ENCODE assay signal across 25 cellular contexts in genomic region chr20:62147125-62147524, GRCh38. TPM values are rescaled to one million over a fixed set of nuclear protein-coding genes. Genes with fewer than 3 reads are reported as not detected.
DNase-seq lines count a peak whose midpoint lies in the region; ATAC-seq, FAIRE-seq and TF ChIP-seq lines count a peak whose summit lies in the region.
"Had no signal": no experiment of that assay in that cellular context is flagged by ENCODE, and none has a peak within 500 bp of the region (broad histone marks: within the 10 kb centered on the region; RNA-seq: fewer than 3 reads in every experiment).

No MANE protein-coding gene starts in this region.

- in situ Hi-C loops in HepG2 (cut with HindIII; ENCODE audit: extremely low pct_ligation_motif_present, low pct_unique_long_range_greater_than_20kb) = no loop called here
- in situ Hi-C loops in transverse colon (cut with MboI; ENCODE audit: low pct_ligation_motif_present in 1 of 4, low pct_unique_long_range_greater_than_20kb in 1 of 4, low sequenced_read_pairs in 3 of 4) = loop anchor here in 2 of 4 donors (10.0 kb wide), 2 partner anchors 122 to 132 kb away; no protein-coding TSS in a partner anchor

- 0 out of 2 replicates have a peak, but pooled peaks cover 1% of the 10 kb centered on the region for H3K36me3 ChIP-seq in Caco-2 (ENCODE audit: control insufficient read depth, insufficient read depth, low read length)
- H3K36me3 ChIP-seq in HepG2 (replicated peaks in 1 of 2; ENCODE audit: control insufficient read depth in 1 of 2, insufficient read depth in 2 of 2, low read length in 2 of 2) = peaks cover 1 to 2% of the 10 kb centered on the region in 2 experiments; a peak in 1 of 5 replicates
- H3K36me3 ChIP-seq in neuronal stem cell (replicated peaks in 1 of 2; ENCODE audit: control insufficient read depth in 2 of 2, insufficient read depth in 2 of 2, low read length in 2 of 2) = peaks cover 14 to 42% of the 10 kb centered on the region in 2 donors
- H3K36me3 ChIP-seq in transverse colon = no peaks in the 10 kb centered on the region
- no peaks in the 10 kb centered on the region for H3K36me3 ChIP-seq in psoas muscle (ENCODE audit: insufficient read depth in 1 of 2, low read depth in 1 of 2)
- H3K36me3 ChIP-seq: HAP-1 had no signal

- TF ChIP-seq RAD21 in HepG2 (CRISPR knock-in tag; IDR thresholded peaks at IDR 0.05) = no peak

- H3K27me3 ChIP-seq in Caco-2 (replicated peaks; ENCODE audit: control insufficient read depth, insufficient read depth, low read length) = no peaks in the 10 kb centered on the region
- H3K27me3 ChIP-seq in HepG2 (ENCODE audit: control insufficient read depth in 1 of 2, insufficient read depth in 2 of 2, low read length in 2 of 2) = no peaks in the 10 kb centered on the region; a peak in 1 of 5 replicates
- H3K27me3 ChIP-seq in neuronal stem cell (ENCODE audit: control insufficient read depth in 3 of 3, insufficient read depth in 3 of 3, low read depth in 1 of 3, low read length in 3 of 3) = no peaks in the 10 kb centered on the region
- H3K27me3 ChIP-seq in transverse colon = no peaks in the 10 kb centered on the region
- H3K27me3 ChIP-seq in psoas muscle (ENCODE audit: insufficient read depth in 3 of 3, low read length in 2 of 3) = no peaks in the 10 kb centered on the region
- H3K27me3 ChIP-seq: SJCRH30 had no signal

- no peak overlapping the region for H2BK15ac ChIP-seq in neuronal stem cell (ENCODE audit: low read length)

- H3K9me3 Mint-ChIP-seq in Caco-2 (ENCODE audit: unreplicated experiment) (no peaks in the 10 kb centered on the region), WTC11 (no peaks in the 10 kb centered on the region; the same call in 1 of the 2 replicates)
- no peaks in the 10 kb centered on the region for H3K9me3 Mint-ChIP-seq in stimulated activated memory B cell treated with anti-CD40 and anti-IgM and Interleukin-4, amounts not matched to agents 10 μg/mL and 1 μg/mL and 100 μg/mL, for 72 hours

- peaks cover 48% of the 10 kb centered on the region for H4K20me1 ChIP-seq in HepG2 (ENCODE audit: insufficient read depth, low read length)

- peak overlapping the region; percentile 96 for H3K4me2 ChIP-seq in HepG2 (ENCODE audit: low read depth, low read length)
- H3K4me2 ChIP-seq in neuronal stem cell (ENCODE audit: insufficient read depth, low read length, poor library complexity, severe bottlenecking) = no peak overlapping the region

- TF ChIP-seq CTCF in Caco-2 (IDR thresholded peaks at IDR 0.05; ENCODE audit: insufficient read depth in 1 of 2, low read depth in 1 of 2, low read length in 1 of 2, severe bottlenecking in 1 of 2, unreplicated experiment in 1 of 2) (no peak), WTC11 (IDR thresholded peaks at IDR 0.05) (no peak), HepG2 (CRISPR knock-in tag; IDR thresholded peaks at IDR 0.05) (no peak), transverse colon (IDR thresholded peaks at IDR 0.05) (no peak), psoas muscle (IDR thresholded peaks at IDR 0.05) (no peak)

- H3K4me1 Mint-ChIP-seq in Caco-2 (ENCODE audit: low read depth, unreplicated experiment) (peaks cover 33% of the 10 kb centered on the region), WTC11 (peaks cover 40% of the 10 kb centered on the region)
- H3K4me1 Mint-ChIP-seq in stimulated activated memory B cell treated with anti-CD40 and anti-IgM and Interleukin-4, amounts not matched to agents 10 μg/mL and 1 μg/mL and 100 μg/mL, for 72 hours = peaks cover 46% of the 10 kb centered on the region

- H3K4me3 Mint-ChIP-seq in Caco-2 (ENCODE audit: unreplicated experiment) = no peak overlapping the region
- H3K4me3 Mint-ChIP-seq in WTC11 = no peak overlapping the region
- no peak overlapping the region for H3K4me3 Mint-ChIP-seq in stimulated activated memory B cell treated with anti-CD40 and anti-IgM and Interleukin-4, amounts not matched to agents 10 μg/mL and 1 μg/mL and 100 μg/mL, for 72 hours
- H3K4me3 Mint-ChIP-seq: B cell had no signal

- TF ChIP-seq POLR2A in HepG2 (IDR thresholded peaks at IDR 0.05; ENCODE audit: insufficient read depth in 1 of 2, low read depth in 2 of 2, low read length in 2 of 2) (no peak), transverse colon (IDR thresholded peaks at IDR 0.05) (no peak)

- H3K79me2 ChIP-seq in HepG2 (ENCODE audit: insufficient read depth, low read length) = peaks cover 88% of the 10 kb centered on the region

- no peak overlapping the region for H3K14ac ChIP-seq in neuronal stem cell (ENCODE audit: low read length)

- CTCF ChIA-PET in Caco-2 (lab: Charles Lee) (no interaction called here), WTC11 (lab: Charles Lee) (interaction anchor here (1.6 kb wide), 1 partner anchor 9 kb away, joined by 8 read pairs; no protein-coding TSS in a partner anchor), HepG2 (lab: Yijun Ruan, JAX; ENCODE audit: low intra/inter-chr PET ratio, low total read pairs) (no interaction called here)

- H3K27ac ChIP-seq in HepG2 (ENCODE audit: extremely low read length, insufficient read depth, low read length) (peak overlapping the region; percentile 70), neuronal stem cell (replicated peaks; ENCODE audit: low read length) (no peak overlapping the region), transverse colon (no peak overlapping the region), psoas muscle (no peak overlapping the region)
- H3K27ac ChIP-seq: HL-60, SJCRH30 had no signal

- H2BK120ac ChIP-seq in neuronal stem cell (ENCODE audit: low read depth, low read length) = no peak overlapping the region

- no peak for ATAC-seq in WTC11
- ATAC-seq in HepG2 = no peak
- ATAC-seq in stimulated activated memory B cell treated with anti-CD40 and anti-IgM and Interleukin-4, amounts not matched to agents 10 μg/mL and 1 μg/mL and 100 μg/mL, for 72 hours = no peak
- ATAC-seq in psoas muscle = no peak
- ATAC-seq: Panc1 had no signal

- 89% methylated on average over 6 of the region's 6 CpGs for WGBS in HepG2 (ENCODE audit: low lambda C conversion rate)
- WGBS in neuronal stem cell (ENCODE audit: extremely low coverage in 2 of 2, insufficient read length in 2 of 2, insufficient replicate concordance in 1 of 2), 2 donors = no CpG with 5 or more reads among the region's 6 CpGs
- 97% methylated on average over 6 of the region's 6 CpGs; no CpG with 5 or more reads in 1 of the 2 donors for WGBS in transverse colon (ENCODE audit: low coverage in 1 of 2), 2 donors
- WGBS in psoas muscle, 3 donors = 91 to 96% (median 94%) methylated on average over 6 of the region's 6 CpGs

- H3K4ac ChIP-seq in neuronal stem cell (ENCODE audit: low read length) = no peak overlapping the region

- no peak overlapping the region for H4K91ac ChIP-seq in neuronal stem cell (ENCODE audit: low read depth, low read length, poor library complexity)

- H3K9ac ChIP-seq in HepG2 (ENCODE audit: insufficient read depth, low read depth, low read length) (no peak overlapping the region; the same call in 1 of the 2 replicates), neuronal stem cell (ENCODE audit: low read depth, low read length, poor library complexity) (peak overlapping the region; percentile 54)

- POLR2A ChIA-PET in Caco-2 (lab: Charles Lee) = no interaction called here
- POLR2A ChIA-PET in WTC11 (lab: Charles Lee) = no interaction called here
- POLR2A ChIA-PET in HepG2 (lab: Yijun Ruan, JAX) = interaction anchor here (2.0 kb wide), 1 partner anchor 27 kb away, joined by 4 read pairs; no protein-coding TSS in a partner anchor

- BruUV-seq in Caco-2 (replicated peaks; lab: Mats Ljungman, UMichigan) (no TSS peak), HepG2 (replicated peaks; lab: Mats Ljungman, UMichigan) (no TSS peak)

- no peak for DNase-seq in Caco-2
- no peak for DNase-seq in WTC11 (ENCODE audit: low spot score)
- no peak for DNase-seq in HepG2 (ENCODE audit: low spot score)
- no peak for DNase-seq in neuronal stem cell (ENCODE audit: low spot score)
- no peak for DNase-seq in transverse colon
- no peak for DNase-seq in psoas muscle
- DNase-seq: COR-L47; DMS 273 treated with DMSO at 0.1 percent for 48 hours; DMS79 treated with DMSO at 0.1 percent for 48 hours; KG1; NCI-H1105; NCI-H146; NCI-H2029; NCI-H345; NCI-H524; NCI-H774; NK-92 treated with Interleukin-12 subunit alpha and Interleukin-12 subunit beta, amount 100 ng/mL, for 24 hours; SJCRH30 had no signal

- H3K4me1 ChIP-seq in Caco-2 (peaks cover 25% of the 10 kb centered on the region), HepG2 (ENCODE audit: insufficient read depth, low read length) (peaks cover 60% of the 10 kb centered on the region), neuronal stem cell (ENCODE audit: control insufficient read depth in 2 of 2, insufficient read depth in 1 of 2, low read depth in 1 of 2, low read length in 2 of 2) (peaks cover 7 to 10% of the 10 kb centered on the region in 2 donors), transverse colon (peaks cover 7 to 17% (median 14%) of the 10 kb centered on the region in 4 donors), psoas muscle (peaks cover 24% of the 10 kb centered on the region)

- H3K79me1 ChIP-seq in neuronal stem cell (ENCODE audit: low read depth, low read length) = peaks cover 31% of the 10 kb centered on the region

- no peak overlapping the region for H2BK5ac ChIP-seq in neuronal stem cell (ENCODE audit: low read length)

- TF ChIP-seq EP300 in HepG2 (IDR thresholded peaks at IDR 0.05; ENCODE audit: low read depth in 2 of 2, low read length in 2 of 2) = no peak
- no peak for TF ChIP-seq EP300 in HepG2 (CRISPR knock-in tag; IDR thresholded peaks at IDR 0.05; ENCODE audit: borderline replicate concordance)
- no peak for TF ChIP-seq EP300 in transverse colon (IDR thresholded peaks at IDR 0.05; ENCODE audit: low read depth)

- no peaks in the 10 kb centered on the region for H3K27me3 Mint-ChIP-seq in Caco-2 (ENCODE audit: insufficient read depth, unreplicated experiment)
- no peaks in the 10 kb centered on the region for H3K27me3 Mint-ChIP-seq in WTC11 (ENCODE audit: low read depth)
- no peaks in the 10 kb centered on the region for H3K27me3 Mint-ChIP-seq in stimulated activated memory B cell treated with anti-CD40 and anti-IgM and Interleukin-4, amounts not matched to agents 10 μg/mL and 1 μg/mL and 100 μg/mL, for 72 hours
- H3K27me3 Mint-ChIP-seq: B cell had no signal

- H3K36me3 Mint-ChIP-seq in Caco-2 (ENCODE audit: insufficient read depth, unreplicated experiment) = peaks cover 59% of the 10 kb centered on the region
- H3K36me3 Mint-ChIP-seq in WTC11 = peaks cover 10% of the 10 kb centered on the region; the same call in 1 of the 2 replicates
- peaks cover 6% of the 10 kb centered on the region for H3K36me3 Mint-ChIP-seq in stimulated activated memory B cell treated with anti-CD40 and anti-IgM and Interleukin-4, amounts not matched to agents 10 μg/mL and 1 μg/mL and 100 μg/mL, for 72 hours

- peak overlapping the region; percentile 25 for H4K8ac ChIP-seq in neuronal stem cell (ENCODE audit: low read depth, low read length)

- H3K18ac ChIP-seq in neuronal stem cell (ENCODE audit: low read length) = no peak overlapping the region

- no peak overlapping the region for H2AK5ac ChIP-seq in neuronal stem cell (ENCODE audit: low read depth, low read length)

- no peaks in the 10 kb centered on the region for H3K9me3 ChIP-seq in Caco-2
- H3K9me3 ChIP-seq in HepG2 (ENCODE audit: low read length) = no peaks in the 10 kb centered on the region
- H3K9me3 ChIP-seq in neuronal stem cell (replicated peaks in 1 of 2; ENCODE audit: control insufficient read depth in 2 of 2, insufficient read depth in 1 of 2, low read depth in 1 of 2, low read length in 2 of 2) = peaks cover 3 to 6% of the 10 kb centered on the region in 2 donors
- H3K9me3 ChIP-seq in transverse colon = no peaks in the 10 kb centered on the region
- H3K9me3 ChIP-seq in psoas muscle = no peaks in the 10 kb centered on the region
- H3K9me3 ChIP-seq: HAP-1, SJCRH30 had no signal

- H2AFZ ChIP-seq in HepG2 (ENCODE audit: low read length) (no peak overlapping the region), neuronal stem cell (ENCODE audit: low read length) (no peak overlapping the region)

- FAIRE-seq in HepG2 (lab: Jason Lieb, UNC) = no peak
- FAIRE-seq: A204.1, GM12891 had no signal

- peak overlapping the region; percentile 86 for H3K23ac ChIP-seq in neuronal stem cell (ENCODE audit: low read depth, low read length, poor library complexity)

- intact Hi-C loops in Caco-2 (cut with micrococcal nuclease; ENCODE audit: unreplicated experiment) (loop anchor here (10.0 kb wide), 1 partner anchor 258 kb away; the partner anchor contains the start of gene CABLES2), HepG2 (cut with micrococcal nuclease; ENCODE audit: unreplicated experiment) (no loop called here), transverse colon (cut with DNase I; ENCODE audit: low total_unique reads) (no loop called here), psoas muscle (cut with DNase I) (no loop called here)

- H2BK12ac ChIP-seq in neuronal stem cell (ENCODE audit: low read length) = no peak overlapping the region

- H3K4me3 ChIP-seq in Caco-2 (ENCODE audit: low read depth, low read length) (no peak overlapping the region), HepG2 (replicated peaks in 1 of 3; ENCODE audit: insufficient read depth in 1 of 3, low read depth in 2 of 3, low read length in 3 of 3) (peak overlapping the region in 1 of 3 experiments; percentile 29; a peak in 1 of 6 replicates), neuronal stem cell (ENCODE audit: low read length in 2 of 2) (peak overlapping the region in 1 of 2 donors; percentile 38), transverse colon (no peak overlapping the region), psoas muscle (no peak overlapping the region)
- H3K4me3 ChIP-seq: HAP-1, SJCRH30 had no signal

- H3K27ac Mint-ChIP-seq in Caco-2 (ENCODE audit: unreplicated experiment) (peak overlapping the region; percentile 42), WTC11 (peak overlapping the region; percentile 58)
- no peak overlapping the region for H3K27ac Mint-ChIP-seq in stimulated activated memory B cell treated with anti-CD40 and anti-IgM and Interleukin-4, amounts not matched to agents 10 μg/mL and 1 μg/mL and 100 μg/mL, for 72 hours
- H3K27ac Mint-ChIP-seq: B cell had no signal

RNA-seq across cellular contexts. Expression of gene SS18L1, which starts 3.6 kb away (rescaled TPM):
- total RNA-seq in Caco-2 (2022) = 46.4 and 52.1 TPM in 2 replicates
- 29.4 to 34.1 TPM (median 29.8 TPM) in 3 replicates for total RNA-seq in WTC11 (2021)
- total RNA-seq in HepG2 (2016; rRNA removed; fragmentation: Illumina TruSeq; extraction: Trizol) = 15.3 and 17.8 TPM in 2 replicates
- total RNA-seq in HepG2 (2016; cell fraction: cytosol; rRNA removed; fragmentation: Illumina TruSeq; extraction: Trizol; ENCODE audit: low read depth) = 8.6 and 10.0 TPM in 2 replicates
- 14.3 and 17.3 TPM in 2 replicates for total RNA-seq in HepG2 (2016; cell fraction: insoluble cytoplasmic fraction; rRNA removed; fragmentation: Illumina TruSeq; extraction: Trizol)
- total RNA-seq in HepG2 (2016; cell fraction: membrane; rRNA removed; fragmentation: Illumina TruSeq; extraction: Trizol) = 13.2 and 13.6 TPM in 2 replicates
- total RNA-seq in HepG2 (2016; cell fraction: nucleus; rRNA removed; fragmentation: Illumina TruSeq; extraction: Trizol) = 21.3 and 26.0 TPM in 2 replicates
- polyA plus RNA-seq in HepG2 (2011; rRNA removed) = 27.6 and 32.0 TPM in 2 replicates
- polyA plus RNA-seq in HepG2 (2011; cell fraction: cytosol; rRNA removed) = 13.9 and 24.3 TPM in 2 replicates
- 94.6 and 141 TPM in 2 replicates for polyA plus RNA-seq in HepG2 (2011; cell fraction: nucleus; rRNA removed)
- 16.9 and 17.6 TPM in 2 replicates for polyA plus RNA-seq in HepG2 (2012)
- polyA plus RNA-seq in HepG2 (2016; cell fraction: cytosol; fragmentation: Illumina TruSeq; extraction: Trizol; ENCODE audit: low read depth) = 2.6 and 2.8 TPM in 2 replicates
- polyA plus RNA-seq in HepG2 (2016; cell fraction: insoluble cytoplasmic fraction; fragmentation: Illumina TruSeq; extraction: Trizol; ENCODE audit: low read depth) = 12.8 and 13.4 TPM in 2 replicates
- 5.4 and 6.3 TPM in 2 replicates for polyA plus RNA-seq in HepG2 (2016; cell fraction: membrane; fragmentation: Illumina TruSeq; extraction: Trizol; ENCODE audit: low read depth)
- 60.6 and 69.1 TPM in 2 replicates for polyA plus RNA-seq in HepG2 (2016; cell fraction: nucleus; fragmentation: Illumina TruSeq; extraction: Trizol; ENCODE audit: insufficient read depth, low read depth)
- polyA minus RNA-seq in HepG2 (2011; rRNA and poly(A)+ RNA removed; ENCODE audit: low replicate concordance) = 32.8 and 53.5 TPM in 2 replicates
- polyA minus RNA-seq in HepG2 (2011; cell fraction: cytosol; rRNA and poly(A)+ RNA removed) = 14.5 and 16.4 TPM in 2 replicates
- 30.1 and 33.4 TPM in 2 replicates for polyA minus RNA-seq in HepG2 (2011; cell fraction: nucleus; rRNA and poly(A)+ RNA removed)
- polyA plus RNA-seq in neuronal stem cell (2013, experiment 1 of 2) = 13.7 TPM
- polyA plus RNA-seq in neuronal stem cell (2013, experiment 2 of 2) = 13.4 TPM
- total RNA-seq in transverse colon = 10 to 100 TPM; 14.7 to 23.2 (median 22.1) TPM
- total RNA-seq in psoas muscle = 10 to 100 TPM; 10.2 to 18.0 (median 13.2) TPM
- 10 to 100 TPM; 10.1 to 12.7 (median 10.3) TPM for polyA plus RNA-seq in psoas muscle

RNA-seq across cellular contexts. Expression of gene PSMA7, which starts 3.9 kb away (rescaled TPM):
- 702 and 760 TPM in 2 replicates for total RNA-seq in Caco-2 (2022)
- total RNA-seq in WTC11 (2021) = 315 to 364 TPM (median 321 TPM) in 3 replicates
- 531 and 639 TPM in 2 replicates for total RNA-seq in HepG2 (2016; rRNA removed; fragmentation: Illumina TruSeq; extraction: Trizol)
- total RNA-seq in HepG2 (2016; cell fraction: cytosol; rRNA removed; fragmentation: Illumina TruSeq; extraction: Trizol; ENCODE audit: low read depth) = 280 and 300 TPM in 2 replicates
- 555 and 661 TPM in 2 replicates for total RNA-seq in HepG2 (2016; cell fraction: insoluble cytoplasmic fraction; rRNA removed; fragmentation: Illumina TruSeq; extraction: Trizol)
- 259 and 300 TPM in 2 replicates for total RNA-seq in HepG2 (2016; cell fraction: membrane; rRNA removed; fragmentation: Illumina TruSeq; extraction: Trizol)
- total RNA-seq in HepG2 (2016; cell fraction: nucleus; rRNA removed; fragmentation: Illumina TruSeq; extraction: Trizol) = 259 and 270 TPM in 2 replicates
- polyA plus RNA-seq in HepG2 (2011; rRNA removed) = 571 and 631 TPM in 2 replicates
- 539 and 602 TPM in 2 replicates for polyA plus RNA-seq in HepG2 (2011; cell fraction: cytosol; rRNA removed)
- 375 and 401 TPM in 2 replicates for polyA plus RNA-seq in HepG2 (2011; cell fraction: nucleus; rRNA removed)
- 283 and 330 TPM in 2 replicates for polyA plus RNA-seq in HepG2 (2012)
- polyA plus RNA-seq in HepG2 (2016; cell fraction: cytosol; fragmentation: Illumina TruSeq; extraction: Trizol; ENCODE audit: low read depth) = 290 and 328 TPM in 2 replicates
- polyA plus RNA-seq in HepG2 (2016; cell fraction: insoluble cytoplasmic fraction; fragmentation: Illumina TruSeq; extraction: Trizol; ENCODE audit: low read depth) = 656 and 720 TPM in 2 replicates
- polyA plus RNA-seq in HepG2 (2016; cell fraction: membrane; fragmentation: Illumina TruSeq; extraction: Trizol; ENCODE audit: low read depth) = 233 and 270 TPM in 2 replicates
- 418 and 431 TPM in 2 replicates for polyA plus RNA-seq in HepG2 (2016; cell fraction: nucleus; fragmentation: Illumina TruSeq; extraction: Trizol; ENCODE audit: insufficient read depth, low read depth)
- 380 and 541 TPM in 2 replicates for polyA minus RNA-seq in HepG2 (2011; rRNA and poly(A)+ RNA removed; ENCODE audit: low replicate concordance)
- 93.0 and 111 TPM in 2 replicates for polyA minus RNA-seq in HepG2 (2011; cell fraction: cytosol; rRNA and poly(A)+ RNA removed)
- 111 and 120 TPM in 2 replicates for polyA minus RNA-seq in HepG2 (2011; cell fraction: nucleus; rRNA and poly(A)+ RNA removed)
- polyA plus RNA-seq in neuronal stem cell (2013, experiment 1 of 2) = 299 TPM
- 308 TPM for polyA plus RNA-seq in neuronal stem cell (2013, experiment 2 of 2)
- 100 to 1,000 TPM; 154 to 241 (median 234) TPM for total RNA-seq in transverse colon
- total RNA-seq in psoas muscle = 100 to 1,000 TPM; 307 to 499 (median 459) TPM
- polyA plus RNA-seq in psoas muscle = 1,000 to 10,000 TPM in 1 of 3 donors, 100 to 1,000 TPM in 2; 652 to 1,146 (median 986) TPM

RNA-seq across cellular contexts. Expression of gene LSM14B, which starts 24.9 kb away (rescaled TPM):
- total RNA-seq in Caco-2 (2022) = 143 and 154 TPM in 2 replicates
- total RNA-seq in WTC11 (2021) = 67.4 to 73.5 TPM (median 69.7 TPM) in 3 replicates
- 77.7 and 79.2 TPM in 2 replicates for total RNA-seq in HepG2 (2016; rRNA removed; fragmentation: Illumina TruSeq; extraction: Trizol)
- total RNA-seq in HepG2 (2016; cell fraction: cytosol; rRNA removed; fragmentation: Illumina TruSeq; extraction: Trizol; ENCODE audit: low read depth) = 24.5 and 25.5 TPM in 2 replicates
- 67.6 and 79.5 TPM in 2 replicates for total RNA-seq in HepG2 (2016; cell fraction: insoluble cytoplasmic fraction; rRNA removed; fragmentation: Illumina TruSeq; extraction: Trizol)
- 64.7 and 64.9 TPM in 2 replicates for total RNA-seq in HepG2 (2016; cell fraction: membrane; rRNA removed; fragmentation: Illumina TruSeq; extraction: Trizol)
- 45.7 and 51.1 TPM in 2 replicates for total RNA-seq in HepG2 (2016; cell fraction: nucleus; rRNA removed; fragmentation: Illumina TruSeq; extraction: Trizol)
- polyA plus RNA-seq in HepG2 (2011; rRNA removed) = 43.3 and 50.4 TPM in 2 replicates
- 24.6 and 38.4 TPM in 2 replicates for polyA plus RNA-seq in HepG2 (2011; cell fraction: cytosol; rRNA removed)
- polyA plus RNA-seq in HepG2 (2011; cell fraction: nucleus; rRNA removed) = 68.1 and 80.1 TPM in 2 replicates
- 35.5 and 43.9 TPM in 2 replicates for polyA plus RNA-seq in HepG2 (2012)
- 15.6 and 19.3 TPM in 2 replicates for polyA plus RNA-seq in HepG2 (2016; cell fraction: cytosol; fragmentation: Illumina TruSeq; extraction: Trizol; ENCODE audit: low read depth)
- polyA plus RNA-seq in HepG2 (2016; cell fraction: insoluble cytoplasmic fraction; fragmentation: Illumina TruSeq; extraction: Trizol; ENCODE audit: low read depth) = 70.8 and 83.3 TPM in 2 replicates
- 38.0 and 40.1 TPM in 2 replicates for polyA plus RNA-seq in HepG2 (2016; cell fraction: membrane; fragmentation: Illumina TruSeq; extraction: Trizol; ENCODE audit: low read depth)
- polyA plus RNA-seq in HepG2 (2016; cell fraction: nucleus; fragmentation: Illumina TruSeq; extraction: Trizol; ENCODE audit: insufficient read depth, low read depth) = 84.6 and 88.2 TPM in 2 replicates
- 41.0 and 77.9 TPM in 2 replicates for polyA minus RNA-seq in HepG2 (2011; rRNA and poly(A)+ RNA removed; ENCODE audit: low replicate concordance)
- polyA minus RNA-seq in HepG2 (2011; cell fraction: cytosol; rRNA and poly(A)+ RNA removed) = 22.8 and 27.3 TPM in 2 replicates
- 35.0 and 37.7 TPM in 2 replicates for polyA minus RNA-seq in HepG2 (2011; cell fraction: nucleus; rRNA and poly(A)+ RNA removed)
- 74.7 TPM for polyA plus RNA-seq in neuronal stem cell (2013, experiment 1 of 2)
- 78.8 TPM for polyA plus RNA-seq in neuronal stem cell (2013, experiment 2 of 2)
- 10 to 100 TPM; 22.1 to 45.3 (median 35.6) TPM for total RNA-seq in transverse colon
- 10 to 100 TPM; 52.4 to 67.0 (median 60.8) TPM for total RNA-seq in psoas muscle
- polyA plus RNA-seq in psoas muscle = 10 to 100 TPM; 26.4 to 54.2 (median 39.6) TPM

RNA-seq across cellular contexts. Expression of gene MTG2, which starts 35.7 kb away (rescaled TPM):
- total RNA-seq in Caco-2 (2022) (110 and 111 TPM in 2 replicates), WTC11 (2021) (26.6 to 33.0 TPM (median 27.9 TPM) in 3 replicates), HepG2 (2016; rRNA removed; fragmentation: Illumina TruSeq; extraction: Trizol) (31.3 and 37.8 TPM in 2 replicates), transverse colon (10 to 100 TPM in 3 of 4 donors, 1 to 10 TPM in 1; 9.8 to 58.0 (median 23.1) TPM), psoas muscle (10 to 100 TPM; 29.5 to 56.5 (median 39.6) TPM)
- total RNA-seq in HepG2 (2016; cell fraction: cytosol; rRNA removed; fragmentation: Illumina TruSeq; extraction: Trizol; ENCODE audit: low read depth) = 14.9 and 15.3 TPM in 2 replicates
- total RNA-seq in HepG2 (2016; cell fraction: insoluble cytoplasmic fraction; rRNA removed; fragmentation: Illumina TruSeq; extraction: Trizol) = 30.0 and 35.2 TPM in 2 replicates
- total RNA-seq in HepG2 (2016; cell fraction: membrane; rRNA removed; fragmentation: Illumina TruSeq; extraction: Trizol) = 20.4 and 23.8 TPM in 2 replicates
- 23.8 and 28.4 TPM in 2 replicates for total RNA-seq in HepG2 (2016; cell fraction: nucleus; rRNA removed; fragmentation: Illumina TruSeq; extraction: Trizol)
- polyA plus RNA-seq in HepG2 (2011; rRNA removed) (20.4 and 22.5 TPM in 2 replicates), psoas muscle (10 to 100 TPM; 25.0 to 56.2 (median 46.7) TPM)
- 19.5 and 23.4 TPM in 2 replicates for polyA plus RNA-seq in HepG2 (2011; cell fraction: cytosol; rRNA removed)
- 31.1 and 31.2 TPM in 2 replicates for polyA plus RNA-seq in HepG2 (2011; cell fraction: nucleus; rRNA removed)
- polyA plus RNA-seq in HepG2 (2012) = 21.4 and 26.9 TPM in 2 replicates
- polyA plus RNA-seq in HepG2 (2016; cell fraction: cytosol; fragmentation: Illumina TruSeq; extraction: Trizol; ENCODE audit: low read depth) = 13.5 and 13.6 TPM in 2 replicates
- 33.7 and 36.3 TPM in 2 replicates for polyA plus RNA-seq in HepG2 (2016; cell fraction: insoluble cytoplasmic fraction; fragmentation: Illumina TruSeq; extraction: Trizol; ENCODE audit: low read depth)
- 18.0 and 19.8 TPM in 2 replicates for polyA plus RNA-seq in HepG2 (2016; cell fraction: membrane; fragmentation: Illumina TruSeq; extraction: Trizol; ENCODE audit: low read depth)
- 87.6 and 92.7 TPM in 2 replicates for polyA plus RNA-seq in HepG2 (2016; cell fraction: nucleus; fragmentation: Illumina TruSeq; extraction: Trizol; ENCODE audit: insufficient read depth, low read depth)
- 27.2 and 36.2 TPM in 2 replicates for polyA minus RNA-seq in HepG2 (2011; rRNA and poly(A)+ RNA removed; ENCODE audit: low replicate concordance)
- 13.0 and 15.4 TPM in 2 replicates for polyA minus RNA-seq in HepG2 (2011; cell fraction: cytosol; rRNA and poly(A)+ RNA removed)
- polyA minus RNA-seq in HepG2 (2011; cell fraction: nucleus; rRNA and poly(A)+ RNA removed) = 16.7 and 20.9 TPM in 2 replicates
- polyA plus RNA-seq in neuronal stem cell (2013, experiment 1 of 2) = 24.2 TPM
- 25.1 TPM for polyA plus RNA-seq in neuronal stem cell (2013, experiment 2 of 2)
